ENCODE assay signal across 9 cellular contexts in genomic region chr3:71710906-71711494, GRCh38. TPM values are rescaled to one million over a fixed set of nuclear protein-coding genes. Genes with fewer than 3 reads are reported as not detected.
A peak's percentile ranks its signal among the peaks of the same experiment; 100 is the strongest.
DNase-seq lines count a peak whose midpoint lies in the region; ATAC-seq, FAIRE-seq and TF ChIP-seq lines count a peak whose summit lies in the region.
"Had no signal": no experiment of that assay in that cellular context is flagged by ENCODE, and none has a peak within 500 bp of the region (broad histone marks: within the 10 kb centered on the region; RNA-seq: fewer than 3 reads in every experiment).

No MANE protein-coding gene starts in this region.

- no peak overlapping the region for H3K27ac ChIP-seq in kidney (ENCODE audit: low read depth in 2 of 2, low read length in 2 of 2)
- H3K27ac ChIP-seq in thoracic aorta, result no peak overlapping the region

- FAIRE-seq in kidney (lab: Jason Lieb, UNC), result peak; percentile 95

- no peak overlapping the region for H3K4me3 ChIP-seq in AG10803 (ENCODE audit: low read length)
- no peak overlapping the region for H3K4me3 ChIP-seq in kidney (ENCODE audit: low read length in 2 of 2)
- H3K4me3 ChIP-seq in thoracic aorta, result no peak overlapping the region

- no peaks in the 10 kb centered on the region for H3K4me1 Mint-ChIP-seq in brain

- H3K4me1 ChIP-seq in kidney (ENCODE audit: control insufficient read depth in 1 of 2, insufficient read depth in 1 of 2, low read depth in 1 of 2, low read length in 2 of 2), result peaks cover 7 to 8% of the 10 kb centered on the region in 2 donors
- no peaks in the 10 kb centered on the region for H3K4me1 ChIP-seq in thoracic aorta (ENCODE audit: control insufficient read depth in 1 of 2, low read depth in 2 of 2)

- in situ Hi-C loops in GM13976 (cut with MboI; ENCODE audit: low sequenced_read_pairs, unreplicated experiment), result loop anchor here (25.0 kb wide), 1 partner anchor 1376 kb away; no protein-coding TSS in a partner anchor

- H3K27me3 Mint-ChIP-seq in brain, result no peaks in the 10 kb centered on the region

- peak overlapping the region in 1 of 5 experiments; percentile 2 for H3K27ac Mint-ChIP-seq in brain

- peak; percentile 68 for ATAC-seq in HG02852 (IDR thresholded peaks at IDR 0.05; ENCODE audit: unreplicated experiment)
- ATAC-seq in thoracic aorta (ENCODE audit: insufficient number of reproducible peaks, low FRiP score, low read depth), result no peak
- ATAC-seq in HG03025 (IDR thresholded peaks at IDR 0.05; ENCODE audit: low FRiP score, unreplicated experiment), result no peak

- H3K9ac ChIP-seq in kidney (ENCODE audit: low read length in 2 of 2), result no peak overlapping the region

- H3K36me3 ChIP-seq in kidney (ENCODE audit: control insufficient read depth in 1 of 2, insufficient read depth in 2 of 2, low read length in 2 of 2) (peaks cover 0 to 3% of the 10 kb centered on the region in 2 donors), thoracic aorta (no peaks in the 10 kb centered on the region)

- no peaks in the 10 kb centered on the region for H3K9me3 Mint-ChIP-seq in brain

- no peak overlapping the region for H3K4me3 Mint-ChIP-seq in brain

- peaks cover 9% of the 10 kb centered on the region for H3K36me3 Mint-ChIP-seq in brain

- DNase-seq in AG10803 (ENCODE audit: low read depth) (peak; percentile 61), GM13976 (ENCODE audit: low spot score) (peak; percentile 73), NCI-H2196 treated with DMSO at 0.1 percent for 48 hours (lab: John Stamatoyannopoulos, UW; ENCODE audit: unreplicated experiment) (peak; percentile 18), kidney (no peak), thoracic aorta (ENCODE audit: low spot score) (no peak)

- no peaks in the 10 kb centered on the region for H3K27me3 ChIP-seq in thoracic aorta (replicated peaks; ENCODE audit: insufficient read depth)

- intact Hi-C loops in kidney (cut with DNase I), result no loop called here

- TF ChIP-seq CTCF in AG10803 (conservative IDR thresholded peaks at IDR 0.05; ENCODE audit: low read length) (peak; percentile 70), GM13976 (IDR thresholded peaks at IDR 0.05; ENCODE audit: borderline replicate concordance, control extremely low read depth, extremely low read depth, insufficient read depth, missing control alignments) (peak; percentile 53), brain (conservative IDR thresholded peaks at IDR 0.05) (peak; percentile 71 to 78), kidney (IDR thresholded peaks at IDR 0.05; ENCODE audit: borderline replicate concordance, extremely low read depth, insufficient read depth) (peak; percentile 76), thoracic aorta (IDR thresholded peaks at IDR 0.05) (peak; percentile 46)

- H3K9me3 ChIP-seq in kidney (ENCODE audit: control insufficient read depth in 1 of 2, low read length in 2 of 2) (no peaks in the 10 kb centered on the region), thoracic aorta (no peaks in the 10 kb centered on the region)

RNA-seq across cellular contexts. Expression of gene EIF4E3, which starts 14.2 kb away (rescaled TPM):
- polyA plus RNA-seq in brain (ENCODE audit: insufficient read depth, low read depth, low replicate concordance) (7.2 TPM), kidney (ENCODE audit: insufficient read depth, low read depth, low replicate concordance) (10.5 TPM)
- total RNA-seq in kidney (37.1 TPM), thoracic aorta (10 to 100 TPM in 1 of 2 donors, 1 to 10 TPM in 1; 8.8 to 12.1 TPM)

RNA-seq across cellular contexts. Expression of gene GPR27, which starts 42.7 kb away (rescaled TPM):
- polyA plus RNA-seq in brain (ENCODE audit: insufficient read depth, low read depth, low replicate concordance) (9.5 TPM), kidney (ENCODE audit: insufficient read depth, low read depth, low replicate concordance) (5.5 TPM)
- total RNA-seq in kidney (17.9 TPM), thoracic aorta (1 to 10 TPM in 1 of 2 donors, under 1 TPM in 1; 0.54 to 1.3 TPM)
- total RNA-seq: pulmonary artery endothelial cell had no signal

Comparison
In these comparisons a context has a peak if more than half of its experiments do, and no peak if none do; other contexts are left out.
1. DNase-seq: peak in AG10803 (single experiment), GM13976 (single experiment) and NCI-H2196 treated with DMSO at 0.1 percent for 48 hours (single experiment); none in kidney (single experiment) and thoracic aorta (single experiment).
2. Peak in every context shown above with its lines, with median percentiles within 50 percentile points of each other: CTCF ChIP-seq.